ENCODE assay signal across 23 cellular contexts in the genomic region with DNA sequence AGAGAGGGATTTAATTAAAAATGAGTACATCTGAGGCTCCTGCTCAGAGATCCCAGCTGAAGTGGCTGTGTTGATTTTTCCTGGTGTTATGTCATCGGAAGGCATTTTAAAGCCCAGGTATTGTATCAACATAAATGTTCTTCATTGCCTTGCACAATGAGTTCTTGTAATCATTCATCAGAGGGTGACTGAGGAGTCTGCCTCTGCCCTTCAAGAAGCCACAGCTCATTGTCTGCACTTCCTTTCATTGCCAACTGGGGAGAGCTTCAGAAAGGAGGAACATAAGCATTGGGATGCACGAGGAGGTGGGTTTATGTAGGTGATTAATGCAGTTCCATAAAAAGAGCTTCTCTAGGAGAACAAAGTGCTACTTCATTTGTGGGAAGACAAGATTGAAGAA.
A peak's percentile ranks its signal among the peaks of the same experiment; 100 is the strongest.
DNase-seq lines count a peak whose midpoint lies in the region; ATAC-seq and TF ChIP-seq lines count a peak whose summit lies in the region.
"Had no signal": no experiment of that assay in that cellular context is flagged by ENCODE, and none has a peak within 500 bp of the region (broad histone marks: within the 10 kb centered on the region; RNA-seq: fewer than 3 reads in every experiment).

No MANE protein-coding gene starts in this region.

- H3K4me1 ChIP-seq in thyroid gland (peaks cover 0 to 6% of the 10 kb centered on the region in 2 donors), Peyer's patch (no peaks in the 10 kb centered on the region), mucosa of descending colon (ENCODE audit: low read depth) (no peaks in the 10 kb centered on the region)
- H3K4me1 ChIP-seq: parathyroid adenoma, SJCRH30 had no signal

- H3K36me3 ChIP-seq in thyroid gland = no peaks in the 10 kb centered on the region
- no peaks in the 10 kb centered on the region for H3K36me3 ChIP-seq in Peyer's patch
- H3K36me3 ChIP-seq in mucosa of descending colon (ENCODE audit: low read depth) = no peaks in the 10 kb centered on the region
- H3K36me3 ChIP-seq: BLaER1, MG63, SJCRH30 had no signal

- H3K4me3 ChIP-seq in epithelial cell of proximal tubule (ENCODE audit: low read depth, low read length) (no peak overlapping the region), thyroid gland (replicated peaks in 1 of 3) (no peak overlapping the region), Peyer's patch (no peak overlapping the region), mucosa of descending colon (no peak overlapping the region)
- H3K4me3 ChIP-seq: BLaER1, MG63, SJCRH30 had no signal

- TF ChIP-seq CTCF in epithelial cell of proximal tubule (conservative IDR thresholded peaks at IDR 0.05; ENCODE audit: low read depth, low read length) (peak; percentile 11), thyroid gland (IDR thresholded peaks at IDR 0.05) (no peak), Peyer's patch (IDR thresholded peaks at IDR 0.05) (no peak), mucosa of descending colon (IDR thresholded peaks at IDR 0.05) (no peak)

- ATAC-seq in mucosa of descending colon = no peak
- ATAC-seq: activated CD4-positive, alpha-beta T cell treated with anti-CD3 and anti-CD28 coated beads for 36 hours; HCT116; sciatic nerve had no signal

- peak; percentile 9 for DNase-seq in SIG-M5 treated with dmso at 0.1 percent for 504 hours (lab: John Stamatoyannopoulos, UW; ENCODE audit: unreplicated experiment)
- no peak for DNase-seq in SIG-M5 (lab: John Stamatoyannopoulos, UW)
- DNase-seq in NCI-H2227 (lab: John Stamatoyannopoulos, UW; ENCODE audit: unreplicated experiment) = peak; percentile 57
- peak; percentile 54 for DNase-seq in epithelial cell of proximal tubule (ENCODE audit: low read depth)
- DNase-seq in thyroid gland = peak; percentile 2 to 8
- DNase-seq in Peyer's patch = no peak
- no peak for DNase-seq in mucosa of descending colon
- DNase-seq in medulla oblongata (ENCODE audit: extremely low spot score) = no peak
- DNase-seq: ACHN; activated CD4-positive, alpha-beta T cell treated with anti-CD3 and anti-CD28 coated beads for 36 hours; activated naive CD4-positive, alpha-beta T cell; activated T-cell treated with anti-CD3 and anti-CD28 coated beads, Interleukin-2, amount 50 U/mL, for 1 hour; effector CD4-positive, alpha-beta T cell; foreskin melanocyte; hypothalamus; MG63; NCI-H1694; SJCRH30; T-helper 1 cell had no signal

- TF ChIP-seq POLR2A in thyroid gland (IDR thresholded peaks at IDR 0.05) = no peak
- no peak for TF ChIP-seq POLR2A in Peyer's patch (IDR thresholded peaks at IDR 0.05)

- no peak overlapping the region for H3K27ac ChIP-seq in thyroid gland
- no peak overlapping the region for H3K27ac ChIP-seq in Peyer's patch
- H3K27ac ChIP-seq: BLaER1, parathyroid adenoma, SJCRH30 had no signal

- H3K27me3 ChIP-seq in thyroid gland = no peaks in the 10 kb centered on the region
- H3K27me3 ChIP-seq in Peyer's patch = no peaks in the 10 kb centered on the region
- H3K27me3 ChIP-seq: BLaER1, MG63, SJCRH30 had no signal

- H3K9me3 ChIP-seq in thyroid gland (no peaks in the 10 kb centered on the region), Peyer's patch (no peaks in the 10 kb centered on the region), mucosa of descending colon (no peaks in the 10 kb centered on the region)
- H3K9me3 ChIP-seq: BLaER1, MG63, SJCRH30 had no signal

- intact Hi-C loops in thyroid gland (cut with DNase I) (no loop called here), mucosa of descending colon (cut with DNase I, micrococcal nuclease) (no loop called here)

- WGBS in thyroid gland, 2 donors = 19 to 30% methylated on average over 2 of the region's 2 CpGs

Comparison
In these comparisons a context has a peak if more than half of its experiments do, and no peak if none do; other contexts are left out.
1. DNase-seq: peak in SIG-M5 treated with dmso at 0.1 percent for 504 hours (single experiment), NCI-H2227 (single experiment), epithelial cell of proximal tubule (single experiment) and thyroid gland (2 of 2); none in SIG-M5 (single experiment), Peyer's patch (0 of 3), mucosa of descending colon (0 of 3) and medulla oblongata (single experiment).